In genomic region chr11:108871152-108871551, GRCh38 we compare ENCODE assay signal across 8 cellular contexts.
A peak's percentile ranks its signal among the peaks of the same experiment; 100 is the strongest.
DNase-seq lines count a peak whose midpoint lies in the region; ATAC-seq and TF ChIP-seq lines count a peak whose summit lies in the region.

No MANE protein-coding gene starts in this region.

- no peaks in the 10 kb centered on the region for H3K27me3 ChIP-seq in GM23248 (replicated peaks; ENCODE audit: insufficient read depth)
- H3K27me3 ChIP-seq in RWPE2 (ENCODE audit: insufficient read depth, poor library complexity, severe bottlenecking), result no peaks in the 10 kb centered on the region

- H3K4me2 ChIP-seq in GM23248 (ENCODE audit: unreplicated experiment), result peak overlapping the region; percentile 90

- ATAC-seq in RWPE2 (ENCODE audit: low read depth), result peak; percentile 74
- peak; percentile 69 for ATAC-seq in stimulated activated effector memory CD8-positive, alpha-beta T cell treated with anti-CD3 and anti-CD28 coated beads, Interleukin-12 subunit alpha, Interleukin-12 subunit beta, amount 100 ng/mL, for 72 hours
- ATAC-seq in GM21360 (IDR thresholded peaks at IDR 0.05; ENCODE audit: unreplicated experiment), result no peak
- ATAC-seq in GM21526 (IDR thresholded peaks at IDR 0.05; ENCODE audit: low FRiP score, unreplicated experiment), result no peak

- H3K4me3 ChIP-seq in GM23248, result peak overlapping the region; percentile 63
- no peak overlapping the region for H3K4me3 ChIP-seq in RWPE2 (ENCODE audit: severe bottlenecking)
- no peak overlapping the region for H3K4me3 ChIP-seq in fibroblast of pulmonary artery (replicated peaks; ENCODE audit: low read depth, low read length)

- in situ Hi-C loops in GM23248 (cut with MboI), result no loop called here

- H3K9me3 ChIP-seq in GM23248 (ENCODE audit: low read depth) (no peaks in the 10 kb centered on the region), RWPE2 (ENCODE audit: severe bottlenecking) (no peaks in the 10 kb centered on the region)

- no peak overlapping the region for H2AFZ ChIP-seq in GM23248

- H4K20me1 ChIP-seq in GM23248 (ENCODE audit: insufficient read depth), result no peaks in the 10 kb centered on the region

- DNase-seq in AML-193 (lab: John Stamatoyannopoulos, UW), result peak; percentile 16 to 23
- DNase-seq in GM23248, result peak; percentile 68
- no peak for DNase-seq in RWPE2 (ENCODE audit: low spot score)
- peak; percentile 78 for DNase-seq in fibroblast of pulmonary artery (ENCODE audit: low read depth)
- DNase-seq in stimulated activated effector memory CD8-positive, alpha-beta T cell treated with anti-CD3 and anti-CD28 coated beads, Interleukin-12 subunit alpha, Interleukin-12 subunit beta, amount 100 ng/mL, for 72 hours (ENCODE audit: low spot score in 2 of 2), result no peak
- DNase-seq in NCI-H1048 (lab: John Stamatoyannopoulos, UW), result no peak

- peak overlapping the region; percentile 49 for H3K9ac ChIP-seq in GM23248

- TF ChIP-seq CTCF in RWPE2 (IDR thresholded peaks at IDR 0.05; ENCODE audit: poor library complexity, severe bottlenecking) (peak; percentile 76), fibroblast of pulmonary artery (IDR thresholded peaks at IDR 0.05; ENCODE audit: low read length, missing control alignments) (peak; percentile 76)

- no peaks in the 10 kb centered on the region for H3K36me3 ChIP-seq in GM23248 (ENCODE audit: low read depth)
- H3K36me3 ChIP-seq in RWPE2 (ENCODE audit: low read depth), result no peaks in the 10 kb centered on the region

- no peaks in the 10 kb centered on the region for H3K36me3 Mint-ChIP-seq in stimulated activated effector memory CD8-positive, alpha-beta T cell treated with anti-CD3 and anti-CD28 coated beads, Interleukin-12 subunit alpha, Interleukin-12 subunit beta, amount 100 ng/mL, for 72 hours

- H3K27ac ChIP-seq in GM23248 (peak overlapping the region; percentile 66), RWPE2 (ENCODE audit: poor library complexity, severe bottlenecking) (peak overlapping the region; percentile 63)

- no peaks in the 10 kb centered on the region for H3K9me3 Mint-ChIP-seq in stimulated activated effector memory CD8-positive, alpha-beta T cell treated with anti-CD3 and anti-CD28 coated beads, Interleukin-12 subunit alpha, Interleukin-12 subunit beta, amount 100 ng/mL, for 72 hours

- peaks cover 49% of the 10 kb centered on the region for H3F3A ChIP-seq in GM23248 (ENCODE audit: insufficient read depth)

- H3K4me1 Mint-ChIP-seq in stimulated activated effector memory CD8-positive, alpha-beta T cell treated with anti-CD3 and anti-CD28 coated beads, Interleukin-12 subunit alpha, Interleukin-12 subunit beta, amount 100 ng/mL, for 72 hours, result peaks cover 18% of the 10 kb centered on the region

- H3K4me1 ChIP-seq in GM23248 (ENCODE audit: insufficient read depth), result peaks cover 53% of the 10 kb centered on the region
- peaks cover 13% of the 10 kb centered on the region for H3K4me1 ChIP-seq in RWPE2 (ENCODE audit: insufficient read depth, poor library complexity, severe bottlenecking)

- no peaks in the 10 kb centered on the region for H3K9me2 ChIP-seq in GM23248 (ENCODE audit: insufficient read depth)

- H3K4me3 Mint-ChIP-seq in stimulated activated effector memory CD8-positive, alpha-beta T cell treated with anti-CD3 and anti-CD28 coated beads, Interleukin-12 subunit alpha, Interleukin-12 subunit beta, amount 100 ng/mL, for 72 hours, result no peak overlapping the region

- no peaks in the 10 kb centered on the region for H3K79me2 ChIP-seq in GM23248 (ENCODE audit: insufficient read depth)

- H3K27ac Mint-ChIP-seq in stimulated activated effector memory CD8-positive, alpha-beta T cell treated with anti-CD3 and anti-CD28 coated beads, Interleukin-12 subunit alpha, Interleukin-12 subunit beta, amount 100 ng/mL, for 72 hours, result no peak overlapping the region

Comparison
In these comparisons a context has a peak if more than half of its experiments do, and no peak if none do; other contexts are left out.
1. DNase-seq: peak in AML-193 (2 of 2), GM23248 (single experiment) and fibroblast of pulmonary artery (single experiment); none in RWPE2 (single experiment), stimulated activated effector memory CD8-positive, alpha-beta T cell treated with anti-CD3 and anti-CD28 coated beads, Interleukin-12 subunit alpha, Interleukin-12 subunit beta, amount 100 ng/mL, for 72 hours (0 of 2) and NCI-H1048 (single experiment).
2. ATAC-seq: peak in RWPE2 (single experiment) and stimulated activated effector memory CD8-positive, alpha-beta T cell treated with anti-CD3 and anti-CD28 coated beads, Interleukin-12 subunit alpha, Interleukin-12 subunit beta, amount 100 ng/mL, for 72 hours (single experiment); none in GM21360 (single experiment) and GM21526 (single experiment).